ENCODE assay signal across 26 cellular contexts in the genomic region with DNA sequence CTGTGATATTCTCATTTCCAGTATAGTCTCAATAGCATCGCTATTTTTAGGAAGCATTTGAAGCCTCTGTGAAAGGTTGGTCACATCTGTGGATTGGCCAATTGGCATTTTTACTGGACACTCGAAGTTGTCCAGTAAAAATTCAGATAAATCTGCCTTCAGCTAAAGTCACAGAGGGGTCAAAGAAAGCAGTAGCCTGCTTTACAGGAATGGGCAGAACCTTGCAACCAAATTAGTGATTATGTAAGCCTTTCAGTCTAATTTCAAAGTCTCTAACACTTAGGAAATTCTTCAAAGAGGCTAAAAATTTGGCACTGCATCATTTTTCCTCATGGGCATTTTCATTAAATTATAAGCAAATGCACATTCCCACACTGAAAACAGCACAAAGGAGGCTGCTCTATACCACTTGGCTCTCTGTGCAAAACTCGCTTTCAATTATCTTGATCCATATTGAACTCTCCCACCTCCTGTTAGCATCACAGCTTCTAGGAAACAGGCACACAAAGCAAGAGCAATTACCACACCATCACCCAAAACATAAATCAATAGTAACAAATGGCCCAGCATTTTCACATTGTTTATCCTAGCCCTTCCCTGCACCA.
"Had no signal": no experiment of that assay in that cellular context is flagged by ENCODE, and none has a peak within 500 bp of the region (broad histone marks: within the 10 kb centered on the region; RNA-seq: fewer than 3 reads in every experiment).

No MANE protein-coding gene starts in this region.

- DNase-seq: activated B cell treated with CpG ODN at 0.5 μM for 24 hours; activated CD4-positive, alpha-beta T cell treated with anti-CD3 and anti-CD28 coated beads, Interleukin-2, amount 50 U/mL, for 1 hour; activated CD8-positive, alpha-beta memory T cell treated with anti-CD3 and anti-CD28 coated beads, Interleukin-2, amount 10 ng/mL, durations not matched to agents 7 days and 5 days; activated CD8-positive, alpha-beta T cell treated with anti-CD3 and anti-CD28 coated beads, Interleukin-2, amount 10 ng/mL, durations not matched to agents 7 days and 5 days; activated naive CD8-positive, alpha-beta T cell treated with anti-CD3 and anti-CD28 coated beads, Interleukin-2, amount 50 U/mL, for 24 hours; activated T-cell treated with anti-CD3 and anti-CD28 coated beads, Interleukin-2, amount 50 U/mL, for 48 hours; amygdala; caudate nucleus; cortex of kidney; endodermal cell; foreskin melanocyte; kidney glomerular epithelial cell; sigmoid colon; small intestine; stimulated activated CD4-positive, alpha-beta T cell treated with anti-CD3 and anti-CD28 coated beads, Interleukin-1b, Interleukin-23, amount 100 ng/mL, for 48 hours; stimulated activated naive B cell treated with anti-CD40 and anti-IgM and Interleukin-4, amounts not matched to agents 10 μg/mL and 1 μg/mL and 100 μg/mL, for 72 hours; stomach; thyroid gland; upper lobe of right lung had no signal

- H3K9me3 ChIP-seq: thyroid gland, upper lobe of right lung had no signal

- H3K4me3 ChIP-seq: lung, sigmoid colon, stomach, thyroid gland, upper lobe of right lung had no signal

- H3K4me1 ChIP-seq: sigmoid colon, stomach, thyroid gland, upper lobe of right lung had no signal

- H3K27me3 ChIP-seq: sigmoid colon, stomach, thyroid gland, upper lobe of right lung had no signal

- H3K4me1 Mint-ChIP-seq: activated B cell treated with CpG ODN at 0.5 μM for 24 hours; activated CD8-positive, alpha-beta memory T cell treated with anti-CD3 and anti-CD28 coated beads, Interleukin-2, amount 10 ng/mL, durations not matched to agents 7 days and 5 days; activated naive CD4-positive, alpha-beta T cell treated with anti-CD3 and anti-CD28 coated beads, Interleukin-2, amount 50 U/mL, for 24 hours had no signal

- H3K27ac Mint-ChIP-seq: activated B cell treated with CpG ODN at 0.5 μM for 24 hours; activated CD8-positive, alpha-beta memory T cell treated with anti-CD3 and anti-CD28 coated beads, Interleukin-2, amount 10 ng/mL, durations not matched to agents 7 days and 5 days; activated CD8-positive, alpha-beta T cell treated with anti-CD3 and anti-CD28 coated beads, Interleukin-2, amount 10 ng/mL, durations not matched to agents 7 days and 5 days; activated naive CD4-positive, alpha-beta T cell treated with anti-CD3 and anti-CD28 coated beads, Interleukin-2, amount 50 U/mL, for 24 hours; activated naive CD8-positive, alpha-beta T cell treated with anti-CD3 and anti-CD28 coated beads, Interleukin-2, amount 50 U/mL, for 24 hours; activated T-helper 2 cell treated with anti-CD3 and anti-CD28 coated beads, Interferon-gamma antibody, Interleukin-2, Interleukin-4, amounts not matched to agents 10 μg/mL and 5 μg/mL and 100 μg/mL, durations not matched to agents 14 hours and 24 hours and 36 hours; endodermal cell; nephron; stimulated activated naive B cell treated with anti-CD40 and anti-IgM and Interleukin-4, amounts not matched to agents 10 μg/mL and 1 μg/mL and 100 μg/mL, for 72 hours; T-helper 2 cell treated with Interferon-gamma antibody and Interleukin-4, amounts not matched to agents 5 μg/mL and 100 μg/mL, for 36 hours had no signal

- H3K27me3 Mint-ChIP-seq: activated B cell treated with CpG ODN at 0.5 μM for 24 hours; activated naive CD4-positive, alpha-beta T cell treated with anti-CD3 and anti-CD28 coated beads, Interleukin-2, amount 50 U/mL, for 24 hours; activated naive CD8-positive, alpha-beta T cell treated with anti-CD3 and anti-CD28 coated beads, Interleukin-2, amount 50 U/mL, for 24 hours had no signal

- H3K4me3 Mint-ChIP-seq: activated B cell treated with CpG ODN at 0.5 μM for 24 hours; activated CD8-positive, alpha-beta memory T cell treated with anti-CD3 and anti-CD28 coated beads, Interleukin-2, amount 10 ng/mL, durations not matched to agents 7 days and 5 days; activated CD8-positive, alpha-beta T cell treated with anti-CD3 and anti-CD28 coated beads, Interleukin-2, amount 10 ng/mL, durations not matched to agents 7 days and 5 days; activated naive CD4-positive, alpha-beta T cell treated with anti-CD3 and anti-CD28 coated beads, Interleukin-2, amount 50 U/mL, for 24 hours; activated naive CD8-positive, alpha-beta T cell treated with anti-CD3 and anti-CD28 coated beads, Interleukin-2, amount 50 U/mL, for 24 hours; endodermal cell; nephron; stimulated activated naive B cell treated with anti-CD40 and anti-IgM and Interleukin-4, amounts not matched to agents 10 μg/mL and 1 μg/mL and 100 μg/mL, for 72 hours; T-helper 2 cell treated with Interferon-gamma antibody and Interleukin-4, amounts not matched to agents 5 μg/mL and 100 μg/mL, for 36 hours had no signal

- H3K36me3 ChIP-seq: sigmoid colon, stomach, thyroid gland, upper lobe of right lung had no signal

- ATAC-seq: activated CD8-positive, alpha-beta memory T cell treated with anti-CD3 and anti-CD28 coated beads, Interleukin-2, amount 10 ng/mL, durations not matched to agents 7 days and 5 days; activated CD8-positive, alpha-beta T cell treated with anti-CD3 and anti-CD28 coated beads, Interleukin-2, amount 10 ng/mL, durations not matched to agents 7 days and 5 days; activated naive CD8-positive, alpha-beta T cell treated with anti-CD3 and anti-CD28 coated beads, Interleukin-2, amount 50 U/mL, for 24 hours; esophagus mucosa; left lobe of liver; stimulated activated naive B cell treated with anti-CD40 and anti-IgM and Interleukin-4, amounts not matched to agents 10 μg/mL and 1 μg/mL and 100 μg/mL, for 72 hours; upper lobe of right lung had no signal

- H3K27ac ChIP-seq: sigmoid colon, stomach, thyroid gland, upper lobe of right lung had no signal

- H3K36me3 Mint-ChIP-seq: activated naive CD4-positive, alpha-beta T cell treated with anti-CD3 and anti-CD28 coated beads, Interleukin-2, amount 50 U/mL, for 24 hours had no signal
